1 cellular context compared by ENCODE assay signal in the genomic region with DNA sequence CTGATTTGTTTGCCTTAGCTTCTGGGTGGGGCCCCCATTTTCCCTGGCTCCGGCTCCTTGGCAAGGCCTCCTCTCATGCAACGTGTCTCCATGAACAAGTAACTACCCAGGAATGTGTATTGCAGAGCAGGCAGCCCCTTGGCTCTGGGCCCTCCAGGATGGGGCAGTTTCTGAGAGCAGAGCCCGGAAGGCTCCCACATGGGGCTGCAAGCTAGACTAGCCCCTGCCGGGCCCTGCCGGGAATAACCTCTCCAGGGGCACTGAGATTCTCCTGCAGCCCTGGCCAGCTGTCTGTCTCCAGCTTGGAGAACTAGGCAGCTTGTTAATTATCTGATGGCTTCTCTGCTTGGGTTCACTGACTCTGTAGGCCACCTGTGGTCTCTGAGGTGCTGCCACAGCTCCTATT.
TF ChIP-seq lines count a peak whose summit lies in the region.

No MANE protein-coding gene starts in this region.

TF ChIP-seq in IMR-90, 13 proteins besides CTCF, POLR2A, EP300 and RAD21 (continued from another document):
- no peak for TF ChIP-seq NFE2L2 (IDR thresholded peaks at IDR 0.05; ENCODE audit: low read depth, low read length)
- TF ChIP-seq MXI1 (IDR thresholded peaks at IDR 0.05; ENCODE audit: borderline replicate concordance, low read depth, low read length), result no peak
- TF ChIP-seq SMC3 (IDR thresholded peaks at IDR 0.05; ENCODE audit: low read depth, low read length), result peak; percentile 53
- peak; percentile 64 for TF ChIP-seq FOS (IDR thresholded peaks at IDR 0.05; ENCODE audit: low read depth, low read length)
- TF ChIP-seq CEBPB (IDR thresholded peaks at IDR 0.05; ENCODE audit: low read depth, low read length), result peak; percentile 91
- TF ChIP-seq RFX5 (IDR thresholded peaks at IDR 0.05; ENCODE audit: low read depth, low read length), result no peak
- no peak for TF ChIP-seq MAFK (IDR thresholded peaks at IDR 0.05; ENCODE audit: low read depth, low read length)
- TF ChIP-seq, protein P1, sequence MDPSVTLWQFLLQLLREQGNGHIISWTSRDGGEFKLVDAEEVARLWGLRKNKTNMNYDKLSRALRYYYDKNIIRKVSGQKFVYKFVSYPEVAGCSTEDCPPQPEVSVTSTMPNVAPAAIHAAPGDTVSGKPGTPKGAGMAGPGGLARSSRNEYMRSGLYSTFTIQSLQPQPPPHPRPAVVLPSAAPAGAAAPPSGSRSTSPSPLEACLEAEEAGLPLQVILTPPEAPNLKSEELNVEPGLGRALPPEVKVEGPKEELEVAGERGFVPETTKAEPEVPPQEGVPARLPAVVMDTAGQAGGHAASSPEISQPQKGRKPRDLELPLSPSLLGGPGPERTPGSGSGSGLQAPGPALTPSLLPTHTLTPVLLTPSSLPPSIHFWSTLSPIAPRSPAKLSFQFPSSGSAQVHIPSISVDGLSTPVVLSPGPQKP (IDR thresholded peaks at IDR 0.05; ENCODE audit: borderline replicate concordance, low read depth, low read length), result no peak
- peak; percentile 58 for TF ChIP-seq RCOR1 (IDR thresholded peaks at IDR 0.05; ENCODE audit: insufficient replicate concordance, low read length)
- TF ChIP-seq, protein P2, sequence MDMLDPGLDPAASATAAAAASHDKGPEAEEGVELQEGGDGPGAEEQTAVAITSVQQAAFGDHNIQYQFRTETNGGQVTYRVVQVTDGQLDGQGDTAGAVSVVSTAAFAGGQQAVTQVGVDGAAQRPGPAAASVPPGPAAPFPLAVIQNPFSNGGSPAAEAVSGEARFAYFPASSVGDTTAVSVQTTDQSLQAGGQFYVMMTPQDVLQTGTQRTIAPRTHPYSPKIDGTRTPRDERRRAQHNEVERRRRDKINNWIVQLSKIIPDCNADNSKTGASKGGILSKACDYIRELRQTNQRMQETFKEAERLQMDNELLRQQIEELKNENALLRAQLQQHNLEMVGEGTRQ (IDR thresholded peaks at IDR 0.05; ENCODE audit: low read depth, low read length), result no peak
